In the genomic region with DNA sequence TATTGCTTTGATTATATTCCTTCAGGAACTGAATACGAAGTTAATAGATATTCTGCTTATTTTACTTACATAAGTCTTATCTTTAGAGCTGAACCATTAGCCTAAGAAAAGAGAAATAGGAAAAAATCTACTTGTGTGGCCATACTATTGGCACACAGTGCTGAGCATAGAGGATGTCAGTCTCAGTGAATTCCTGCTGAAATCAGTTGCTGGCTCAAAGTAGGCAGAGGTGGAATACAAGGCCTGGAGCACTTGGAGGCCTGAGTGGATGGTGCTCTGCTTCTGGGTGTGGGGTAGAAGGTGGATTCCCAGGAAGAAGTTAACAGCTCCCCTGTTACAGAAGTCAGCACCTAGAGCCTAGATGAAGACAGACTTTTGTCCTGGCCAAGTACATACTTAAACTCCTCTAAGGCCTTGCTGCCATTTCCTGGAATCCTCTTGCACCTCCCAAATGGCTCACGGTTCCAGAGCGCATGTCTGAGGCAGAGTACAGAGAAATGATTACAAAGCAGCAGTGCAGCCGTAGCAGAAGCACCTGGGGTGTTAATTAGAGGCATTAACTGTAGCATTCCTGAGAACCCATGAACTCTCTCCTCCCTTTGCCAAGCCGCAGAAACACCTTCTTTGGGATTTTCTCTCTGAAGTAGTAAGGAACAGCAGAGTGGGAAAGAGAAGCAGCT, we compare ENCODE assay signal across 1 cellular context.
TF ChIP-seq lines count a peak whose summit lies in the region.

No MANE protein-coding gene starts in this region.

TF ChIP-seq in GM23338, 12 proteins besides CTCF, POLR2A, EP300 and RAD21 (continued from another document):
- no peak for TF ChIP-seq ZNF462 (CRISPR knock-in tag; IDR thresholded peaks at IDR 0.05)
- TF ChIP-seq POLR2AphosphoS5 (IDR thresholded peaks at IDR 0.05; ENCODE audit: low read depth): no peak
- TF ChIP-seq ZNF114 (CRISPR knock-in tag; IDR thresholded peaks at IDR 0.05): no peak
- TF ChIP-seq, protein P1, sequence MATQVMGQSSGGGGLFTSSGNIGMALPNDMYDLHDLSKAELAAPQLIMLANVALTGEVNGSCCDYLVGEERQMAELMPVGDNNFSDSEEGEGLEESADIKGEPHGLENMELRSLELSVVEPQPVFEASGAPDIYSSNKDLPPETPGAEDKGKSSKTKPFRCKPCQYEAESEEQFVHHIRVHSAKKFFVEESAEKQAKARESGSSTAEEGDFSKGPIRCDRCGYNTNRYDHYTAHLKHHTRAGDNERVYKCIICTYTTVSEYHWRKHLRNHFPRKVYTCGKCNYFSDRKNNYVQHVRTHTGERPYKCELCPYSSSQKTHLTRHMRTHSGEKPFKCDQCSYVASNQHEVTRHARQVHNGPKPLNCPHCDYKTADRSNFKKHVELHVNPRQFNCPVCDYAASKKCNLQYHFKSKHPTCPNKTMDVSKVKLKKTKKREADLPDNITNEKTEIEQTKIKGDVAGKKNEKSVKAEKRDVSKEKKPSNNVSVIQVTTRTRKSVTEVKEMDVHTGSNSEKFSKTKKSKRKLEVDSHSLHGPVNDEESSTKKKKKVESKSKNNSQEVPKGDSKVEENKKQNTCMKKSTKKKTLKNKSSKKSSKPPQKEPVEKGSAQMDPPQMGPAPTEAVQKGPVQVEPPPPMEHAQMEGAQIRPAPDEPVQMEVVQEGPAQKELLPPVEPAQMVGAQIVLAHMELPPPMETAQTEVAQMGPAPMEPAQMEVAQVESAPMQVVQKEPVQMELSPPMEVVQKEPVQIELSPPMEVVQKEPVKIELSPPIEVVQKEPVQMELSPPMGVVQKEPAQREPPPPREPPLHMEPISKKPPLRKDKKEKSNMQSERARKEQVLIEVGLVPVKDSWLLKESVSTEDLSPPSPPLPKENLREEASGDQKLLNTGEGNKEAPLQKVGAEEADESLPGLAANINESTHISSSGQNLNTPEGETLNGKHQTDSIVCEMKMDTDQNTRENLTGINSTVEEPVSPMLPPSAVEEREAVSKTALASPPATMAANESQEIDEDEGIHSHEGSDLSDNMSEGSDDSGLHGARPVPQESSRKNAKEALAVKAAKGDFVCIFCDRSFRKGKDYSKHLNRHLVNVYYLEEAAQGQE (IDR thresholded peaks at IDR 0.05; ENCODE audit: unreplicated experiment): no peak
